1 cellular context compared by ENCODE assay signal in genomic region chr19:54158812-54159351, GRCh38.
TF ChIP-seq lines count a peak whose summit lies in the region.

No MANE protein-coding gene starts in this region.

TF ChIP-seq in HepG2, 621 proteins besides CTCF, POLR2A, EP300 and RAD21:
- TF ChIP-seq ZNF709 (CRISPR knock-in tag; IDR thresholded peaks at IDR 0.05) (peak; percentile 74; the same call in 1 of the 2 replicates), ZNF354B (CRISPR knock-in tag; IDR thresholded peaks at IDR 0.05) (0 out of 2 replicates have a peak, but pooled peaks have one; percentile 31), ZNF746 (CRISPR knock-in tag; IDR thresholded peaks at IDR 0.05) (0 out of 2 replicates have a peak, but pooled peaks have one; percentile 4), ARNT (IDR thresholded peaks at IDR 0.05) (no peak), ZNF446 (CRISPR knock-in tag; IDR thresholded peaks at IDR 0.05) (0 out of 2 replicates have a peak, but pooled peaks have one; percentile 47), ZBTB44 (CRISPR knock-in tag; IDR thresholded peaks at IDR 0.05) (no peak), MTERF4 (CRISPR knock-in tag; IDR thresholded peaks at IDR 0.05) (peak; percentile 60; the same call in 1 of the 2 replicates), GZF1 (CRISPR knock-in tag; IDR thresholded peaks at IDR 0.05) (0 out of 2 replicates have a peak, but pooled peaks have one; percentile 19), ARID2 (CRISPR knock-in tag; IDR thresholded peaks at IDR 0.05; ENCODE audit: borderline replicate concordance) (0 out of 2 replicates have a peak, but pooled peaks have one; percentile 74), ZNF619 (CRISPR knock-in tag; IDR thresholded peaks at IDR 0.05) (no peak), UBTF (CRISPR knock-in tag; IDR thresholded peaks at IDR 0.05) (0 out of 2 replicates have a peak, but pooled peaks have one; percentile 17), NONO (IDR thresholded peaks at IDR 0.05) (no peak), NONO (CRISPR knock-in tag; conservative IDR thresholded peaks at IDR 0.05) (peak; percentile 10; the same call in 1 of the 2 replicates), ZNF350 (CRISPR knock-in tag; IDR thresholded peaks at IDR 0.05; ENCODE audit: borderline replicate concordance, low read depth) (no peak), THRA (CRISPR knock-in tag; IDR thresholded peaks at IDR 0.05; ENCODE audit: borderline replicate concordance) (0 out of 2 replicates have a peak, but pooled peaks have one; percentile 0), ZMYM2 (CRISPR knock-in tag; IDR thresholded peaks at IDR 0.05) (peak; percentile 43; the same call in 1 of the 2 replicates), ZKSCAN8 (CRISPR knock-in tag; IDR thresholded peaks at IDR 0.05; ENCODE audit: borderline replicate concordance) (0 out of 2 replicates have a peak, but pooled peaks have one; percentile 16), SNAPC2 (CRISPR knock-in tag; IDR thresholded peaks at IDR 0.05) (peak; percentile 55; the same call in 1 of the 2 replicates)
